Comparison of ENCODE assay signal across 23 cellular contexts in the genomic region with DNA sequence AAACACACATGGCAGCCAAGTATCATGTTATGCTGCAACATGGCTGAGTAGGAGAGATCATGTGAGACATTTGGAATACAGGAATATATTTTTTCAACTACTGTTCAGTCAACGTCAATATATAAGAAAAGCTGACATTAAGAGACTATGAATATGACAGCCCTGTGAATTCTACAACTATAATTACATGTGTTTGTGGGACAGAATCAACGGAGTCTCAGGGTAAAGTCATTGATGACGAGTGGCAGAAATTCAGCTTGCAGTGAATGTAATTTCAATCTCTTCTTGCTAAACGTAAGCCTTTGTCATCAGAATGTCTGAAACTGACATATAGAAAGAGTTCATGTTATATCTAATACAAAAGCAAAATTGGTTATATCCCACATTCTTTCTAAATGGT.
"Had no signal": no experiment of that assay in that cellular context is flagged by ENCODE, and none has a peak within 500 bp of the region (broad histone marks: within the 10 kb centered on the region; RNA-seq: fewer than 3 reads in every experiment).

No MANE protein-coding gene starts in this region.

- H3K9me3 ChIP-seq: Peyer's patch had no signal

- H3K27me3 Mint-ChIP-seq: IgD-negative memory B cell had no signal

- H3K4me1 ChIP-seq: Peyer's patch, SJSA1 had no signal

- H3K4me1 Mint-ChIP-seq: IgD-negative memory B cell had no signal

- H3K27ac Mint-ChIP-seq: IgD-negative memory B cell had no signal

- H3K4me3 Mint-ChIP-seq: IgD-negative memory B cell had no signal

- H3K4me3 ChIP-seq: K562, PC-9, Peyer's patch, SJSA1, SK-N-MC had no signal

- H3K36me3 ChIP-seq: Peyer's patch, SJSA1 had no signal

- H3K27ac ChIP-seq: PC-9, Peyer's patch, SJSA1, SK-N-MC had no signal

- H3K27me3 ChIP-seq: Peyer's patch, SJSA1 had no signal

- H3K4me2 ChIP-seq: PC-9 had no signal

- H3K36me3 Mint-ChIP-seq: IgD-negative memory B cell had no signal

- DNase-seq: MV-4-11, NCI-H1048, NCI-H1105, NCI-H1417, NCI-H1436 treated with DMSO at 0.1 percent for 48 hours, NCI-H1694, NCI-H187 treated with DMSO at 0.1 percent for 48 hours, NCI-H2029 treated with DMSO at 0.1 percent for 48 hours, NCI-H2171 treated with DMSO at 0.1 percent for 48 hours, NCI-H345, NCI-H446 treated with DMSO at 0.1 percent for 48 hours, NCI-H510A treated with DMSO at 0.1 percent for 48 hours, NCI-H526, NCI-H748 treated with DMSO at 0.1 percent for 48 hours, OCI-M1, PC-9, Peyer's patch, SIG-M5 had no signal

- ATAC-seq: K562, Right ventricle myocardium inferior had no signal

- H2AFZ ChIP-seq: PC-9 had no signal
